Comparison of ENCODE assay signal across 9 cellular contexts in the genomic region with DNA sequence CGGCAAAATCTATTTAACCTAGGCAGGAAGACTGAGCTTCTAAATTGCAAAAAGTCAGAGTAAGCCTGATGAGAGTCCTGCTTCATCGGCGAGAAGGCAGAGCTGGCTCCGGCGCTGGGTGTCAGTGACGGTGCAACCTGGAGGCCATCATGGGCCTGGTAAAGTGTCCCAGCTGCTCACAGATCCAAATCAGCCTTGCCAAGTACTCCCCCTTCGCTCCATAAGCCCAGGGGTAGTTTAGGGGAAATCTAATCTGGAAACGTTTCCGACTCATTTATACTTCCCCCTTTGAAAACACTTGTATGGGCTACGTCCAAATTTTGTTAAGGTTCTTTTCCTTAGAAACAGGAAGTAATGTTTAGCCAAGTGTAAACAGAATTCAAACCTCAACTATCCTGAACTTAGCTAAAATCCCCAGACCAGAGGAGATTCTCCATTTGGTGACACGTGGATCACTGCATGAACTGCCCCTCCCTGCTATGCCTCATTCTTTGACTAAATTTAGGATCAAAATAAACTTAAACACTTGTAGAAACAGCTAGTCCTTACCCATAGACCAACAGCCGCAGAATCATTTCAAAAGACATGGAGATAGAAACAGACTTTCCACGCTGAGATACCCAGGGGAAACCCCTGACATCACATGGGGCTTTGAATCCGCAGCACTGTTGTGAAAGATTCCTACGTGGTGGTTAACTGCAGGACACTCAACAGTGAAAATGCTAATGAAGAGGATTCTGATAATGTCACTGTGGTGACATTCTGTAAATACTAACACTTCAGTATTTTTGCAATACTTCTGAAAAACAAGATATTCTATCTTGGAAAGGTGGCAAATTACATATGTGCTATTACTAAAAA.
DNase-seq lines count a peak whose midpoint lies in the region; ATAC-seq and TF ChIP-seq lines count a peak whose summit lies in the region.
"Had no signal": no experiment of that assay in that cellular context is flagged by ENCODE, and none has a peak within 500 bp of the region (broad histone marks: within the 10 kb centered on the region; RNA-seq: fewer than 3 reads in every experiment).

No MANE protein-coding gene starts in this region.

- no CpG with 5 or more reads among the region's 15 CpGs for WGBS in H9 (ENCODE audit: extremely low coverage, insufficient read length, low lambda C conversion rate)

- peaks cover 30% of the 10 kb centered on the region for H3K4me1 Mint-ChIP-seq in activated CD4-positive, alpha-beta T cell treated with anti-CD3 and anti-CD28 coated beads for 36 hours
- peaks cover 15% of the 10 kb centered on the region for H3K4me1 Mint-ChIP-seq in stimulated activated memory B cell treated with anti-CD40 and anti-IgM and Interleukin-4, amounts not matched to agents 10 μg/mL and 1 μg/mL and 100 μg/mL, for 72 hours
- peaks cover 12 to 22% of the 10 kb centered on the region in 2 experiments for H3K4me1 Mint-ChIP-seq in H9

- no peaks in the 10 kb centered on the region for H3K23me2 ChIP-seq in H9 (ENCODE audit: insufficient read length, low read depth, low read length, poor library complexity, severe bottlenecking)

- H3K4ac ChIP-seq in H9 (ENCODE audit: low read depth, low read length), result no peak overlapping the region

- H3K27ac ChIP-seq in H9 (ENCODE audit: insufficient read length, low read depth, low read length), result no peak overlapping the region
- H3K27ac ChIP-seq: A549 had no signal

- no peak overlapping the region for H4K8ac ChIP-seq in H9 (replicated peaks; ENCODE audit: insufficient read length, low read depth, low read length)

- CTCF ChIA-PET in activated CD4-positive, alpha-beta T cell treated with anti-CD3 and anti-CD28 coated beads for 36 hours (lab: Charles Lee), result interaction anchor here (0.6 to 1.1 kb wide), 7 partner anchors 14 to 201 kb away, joined by 3 to 4 read pairs (median 3); no protein-coding TSS in a partner anchor

- H3K27me3 Mint-ChIP-seq in activated CD4-positive, alpha-beta T cell treated with anti-CD3 and anti-CD28 coated beads for 36 hours, result no peaks in the 10 kb centered on the region
- H3K27me3 Mint-ChIP-seq in stimulated activated memory B cell treated with anti-CD40 and anti-IgM and Interleukin-4, amounts not matched to agents 10 μg/mL and 1 μg/mL and 100 μg/mL, for 72 hours, result peaks cover 14% of the 10 kb centered on the region
- H3K27me3 Mint-ChIP-seq in H9 (ENCODE audit: low read depth), result no peaks in the 10 kb centered on the region

- no peaks in the 10 kb centered on the region for H3K79me2 ChIP-seq in H9 (ENCODE audit: insufficient read depth, low read length)

- H4K20me1 ChIP-seq in H9 (ENCODE audit: control insufficient read depth, insufficient read depth, insufficient read length), result no peaks in the 10 kb centered on the region

- no peak overlapping the region for H3K14ac ChIP-seq in H9 (ENCODE audit: insufficient read depth, low read length)

- peak; percentile 75 for DNase-seq in activated CD4-positive, alpha-beta T cell treated with anti-CD3 and anti-CD28 coated beads for 36 hours
- no peak for DNase-seq in activated CD4-positive, alpha-beta T cell treated with anti-CD3 and anti-CD28 coated beads for 1 hour
- peak; percentile 24 for DNase-seq in activated CD8-positive, alpha-beta memory T cell treated with anti-CD3 and anti-CD28 coated beads, Interleukin-2, amount 50 U/mL, for 24 hours (ENCODE audit: extremely low read depth)
- no peak for DNase-seq in left lobe of liver (ENCODE audit: low spot score)
- DNase-seq in H9, result no peak
- no peak for DNase-seq in NCI-H2196 treated with DMSO at 0.1 percent for 48 hours (lab: John Stamatoyannopoulos, UW; ENCODE audit: unreplicated experiment)

- peaks cover 19% of the 10 kb centered on the region for H3K36me3 Mint-ChIP-seq in activated CD4-positive, alpha-beta T cell treated with anti-CD3 and anti-CD28 coated beads for 36 hours (ENCODE audit: low read depth)
- no peaks in the 10 kb centered on the region for H3K36me3 Mint-ChIP-seq in stimulated activated memory B cell treated with anti-CD40 and anti-IgM and Interleukin-4, amounts not matched to agents 10 μg/mL and 1 μg/mL and 100 μg/mL, for 72 hours
- no peaks in the 10 kb centered on the region for H3K36me3 Mint-ChIP-seq in H9 (ENCODE audit: insufficient read depth in 1 of 3, low read depth in 3 of 3)

- H2BK12ac ChIP-seq in H9 (ENCODE audit: insufficient read length, low read depth, low read length), result no peak overlapping the region

- peak overlapping the region; percentile 72 for H3K27ac Mint-ChIP-seq in activated CD4-positive, alpha-beta T cell treated with anti-CD3 and anti-CD28 coated beads for 36 hours
- peak overlapping the region; percentile 63 for H3K27ac Mint-ChIP-seq in stimulated activated memory B cell treated with anti-CD40 and anti-IgM and Interleukin-4, amounts not matched to agents 10 μg/mL and 1 μg/mL and 100 μg/mL, for 72 hours
- peak overlapping the region in 1 of 3 experiments; percentile 68; a peak in 3 of 7 replicates for H3K27ac Mint-ChIP-seq in H9

- peak; percentile 91 for ATAC-seq in activated CD4-positive, alpha-beta T cell treated with anti-CD3 and anti-CD28 coated beads for 36 hours
- ATAC-seq in HG03175 (IDR thresholded peaks at IDR 0.05; ENCODE audit: unreplicated experiment), result peak; percentile 67
- ATAC-seq in left lobe of liver, result peak; percentile 53
- ATAC-seq in stimulated activated memory B cell treated with anti-CD40 and anti-IgM and Interleukin-4, amounts not matched to agents 10 μg/mL and 1 μg/mL and 100 μg/mL, for 72 hours, result peak; percentile 79
- ATAC-seq: A549 had no signal

- H3K56ac ChIP-seq in H9 (ENCODE audit: insufficient read length, low read depth, low read length), result no peak overlapping the region

- no peak for TF ChIP-seq CTCF in H9 (conservative IDR thresholded peaks at IDR 0.05)

- H3K9me3 Mint-ChIP-seq in activated CD4-positive, alpha-beta T cell treated with anti-CD3 and anti-CD28 coated beads for 36 hours (ENCODE audit: low read depth), result no peaks in the 10 kb centered on the region
- H3K9me3 Mint-ChIP-seq in stimulated activated memory B cell treated with anti-CD40 and anti-IgM and Interleukin-4, amounts not matched to agents 10 μg/mL and 1 μg/mL and 100 μg/mL, for 72 hours, result no peaks in the 10 kb centered on the region
- H3K9me3 Mint-ChIP-seq in H9, result no peaks in the 10 kb centered on the region

- no peak overlapping the region for H3T11ph ChIP-seq in H9 (ENCODE audit: low read length)

- no peaks in the 10 kb centered on the region for H3K27me3 ChIP-seq in H9 (ENCODE audit: insufficient read depth, low read length)

- no peak overlapping the region for H3K4me2 ChIP-seq in H9 (ENCODE audit: insufficient read depth, insufficient read length, low read length)
- H3K4me2 ChIP-seq: A549 had no signal

- no peak overlapping the region for H2AFZ ChIP-seq in H9 (ENCODE audit: low read length)

- no peak overlapping the region for H3K9ac ChIP-seq in H9 (ENCODE audit: extremely low read depth, insufficient read length, low read length)

- H2BK120ac ChIP-seq in H9 (ENCODE audit: low read depth, low read length, poor library complexity, severe bottlenecking), result no peak overlapping the region

- no peak overlapping the region for H4K91ac ChIP-seq in H9 (ENCODE audit: insufficient read length, low read depth, low read length)

- no peak overlapping the region for H3K18ac ChIP-seq in H9 (ENCODE audit: insufficient read length, low read depth, low read length)

- H2BK5ac ChIP-seq in H9 (ENCODE audit: insufficient read length, low read length), result no peak overlapping the region

- H3K9me3 ChIP-seq in H9 (ENCODE audit: control insufficient read depth, low read depth, low read length), result no peaks in the 10 kb centered on the region
- H3K9me3 ChIP-seq: A549 had no signal

- H2AK5ac ChIP-seq in H9 (ENCODE audit: insufficient read length, low read length), result no peak overlapping the region

- H2BK20ac ChIP-seq in H9 (ENCODE audit: low read depth, low read length, poor library complexity, severe bottlenecking), result no peak overlapping the region

- H3K79me1 ChIP-seq in H9 (ENCODE audit: insufficient read depth, low read depth, low read length, poor library complexity, severe bottlenecking), result no peaks in the 10 kb centered on the region

- no peak overlapping the region for H2BK15ac ChIP-seq in H9 (ENCODE audit: low read depth, low read length)

- POLR2A ChIA-PET in activated CD4-positive, alpha-beta T cell treated with anti-CD3 and anti-CD28 coated beads for 36 hours (lab: Charles Lee), result interaction anchor here (0.8 kb wide), 1 partner anchor 91 kb away, joined by 3 read pairs; no protein-coding TSS in a partner anchor

- intact Hi-C loops in activated CD4-positive, alpha-beta T cell treated with anti-CD3 and anti-CD28 coated beads for 36 hours (cut with DNase I, micrococcal nuclease), result loop anchor here (1.0 to 5.0 kb wide), 11 partner anchors 16 to 874 kb away; no protein-coding TSS in a partner anchor

- H3K23ac ChIP-seq in H9 (ENCODE audit: insufficient read length, low read depth, low read length), result no peak overlapping the region

- peak overlapping the region; percentile 6 for H3K4me3 Mint-ChIP-seq in activated CD4-positive, alpha-beta T cell treated with anti-CD3 and anti-CD28 coated beads for 36 hours
- peak overlapping the region; percentile 22 for H3K4me3 Mint-ChIP-seq in stimulated activated memory B cell treated with anti-CD40 and anti-IgM and Interleukin-4, amounts not matched to agents 10 μg/mL and 1 μg/mL and 100 μg/mL, for 72 hours
- no peak overlapping the region for H3K4me3 Mint-ChIP-seq in H9

- H4K5ac ChIP-seq in H9 (ENCODE audit: insufficient read length, low read depth, low read length), result no peak overlapping the region

- H3K4me1 ChIP-seq in H9 (ENCODE audit: insufficient read depth, low read length), result no peaks in the 10 kb centered on the region
- H3K4me1 ChIP-seq: A549 had no signal

Comparison
In these comparisons a context has a peak if more than half of its experiments do, and no peak if none do; other contexts are left out.
1. DNase-seq: peak in activated CD4-positive, alpha-beta T cell treated with anti-CD3 and anti-CD28 coated beads for 36 hours (single experiment) and activated CD8-positive, alpha-beta memory T cell treated with anti-CD3 and anti-CD28 coated beads, Interleukin-2, amount 50 U/mL, for 24 hours (single experiment); none in activated CD4-positive, alpha-beta T cell treated with anti-CD3 and anti-CD28 coated beads for 1 hour (single experiment), left lobe of liver (single experiment), H9 (single experiment) and NCI-H2196 treated with DMSO at 0.1 percent for 48 hours (single experiment).
2. H3K4me3 Mint-ChIP-seq: peak in activated CD4-positive, alpha-beta T cell treated with anti-CD3 and anti-CD28 coated beads for 36 hours (single experiment) and stimulated activated memory B cell treated with anti-CD40 and anti-IgM and Interleukin-4, amounts not matched to agents 10 μg/mL and 1 μg/mL and 100 μg/mL, for 72 hours (single experiment); none in H9 (0 of 2).
3. Peak in every context shown above with its lines, with median percentiles within 50 percentile points of each other: ATAC-seq.